In genomic region chr10:132187421-132188138, GRCh38 we compare ENCODE assay signal across 8 cellular contexts. TPM values are rescaled to one million over a fixed set of nuclear protein-coding genes. Genes with fewer than 3 reads are reported as not detected.
DNase-seq lines count a peak whose midpoint lies in the region; ATAC-seq and TF ChIP-seq lines count a peak whose summit lies in the region.

No MANE protein-coding gene starts in this region.

- H3K23ac ChIP-seq in mesendoderm (ENCODE audit: low read length): no peak overlapping the region

- no peak overlapping the region for H3K18ac ChIP-seq in mesendoderm (ENCODE audit: low read length)

- H2BK120ac ChIP-seq in mesendoderm (ENCODE audit: low read depth, low read length): no peak overlapping the region

- H3K9me3 ChIP-seq in vagina (no peaks in the 10 kb centered on the region), gastroesophageal sphincter (no peaks in the 10 kb centered on the region)

- no peak overlapping the region for H2BK15ac ChIP-seq in mesendoderm (replicated peaks; ENCODE audit: low read depth)

- H3K27ac ChIP-seq in mesendoderm (ENCODE audit: low read depth, low read length) (no peak overlapping the region), vagina (no peak overlapping the region), gastroesophageal sphincter (no peak overlapping the region)

- ATAC-seq in gastroesophageal sphincter: no peak

- H3K4me3 ChIP-seq in mesendoderm (ENCODE audit: low read length): no peak overlapping the region
- H3K4me3 ChIP-seq in vagina: peak overlapping the region; percentile 26 to 54
- peak overlapping the region in 1 of 2 donors; percentile 52 for H3K4me3 ChIP-seq in gastroesophageal sphincter

- no peaks in the 10 kb centered on the region for H3K79me1 ChIP-seq in mesendoderm (ENCODE audit: low read length)

- H3K4me1 ChIP-seq in mesendoderm (ENCODE audit: control insufficient read depth, low read depth, low read length): no peaks in the 10 kb centered on the region
- peaks cover 21% of the 10 kb centered on the region for H3K4me1 ChIP-seq in vagina
- peaks cover 0 to 32% (median 18%) of the 10 kb centered on the region in 3 donors for H3K4me1 ChIP-seq in gastroesophageal sphincter

- DNase-seq in stimulated activated CD4-positive, alpha-beta T cell treated with anti-CD3 and anti-CD28 coated beads, Interleukin-15, amount 100 ng/mL, for 24 hours: peak; percentile 23
- DNase-seq in stimulated activated CD4-positive, alpha-beta T cell treated with anti-CD3 and anti-CD28 coated beads, Interleukin-4, amount 100 ng/mL, for 4 hours: no peak
- DNase-seq in cerebellum (ENCODE audit: low spot score): peak; percentile 27
- DNase-seq in mesendoderm: no peak
- no peak for DNase-seq in vagina (ENCODE audit: extremely low spot score in 2 of 2)
- no peak for DNase-seq in SKM-1 (lab: John Stamatoyannopoulos, UW; ENCODE audit: unreplicated experiment)
- no peak for DNase-seq in NCI-H1105 treated with DMSO at 0.1 percent for 48 hours (lab: John Stamatoyannopoulos, UW)

- H4K8ac ChIP-seq in mesendoderm (ENCODE audit: low read depth, low read length): no peak overlapping the region

- TF ChIP-seq CTCF in vagina (IDR thresholded peaks at IDR 0.05): no peak
- no peak for TF ChIP-seq CTCF in gastroesophageal sphincter (IDR thresholded peaks at IDR 0.05)

- no CpG with 5 or more reads among the region's 59 CpGs for WGBS in mesendoderm (ENCODE audit: extremely low coverage, insufficient coverage, low lambda C conversion rate)
- no CpG with 5 or more reads among the region's 59 CpGs for WGBS in gastroesophageal sphincter (ENCODE audit: low coverage in 1 of 2), 2 donors

- TF ChIP-seq EP300 in gastroesophageal sphincter (IDR thresholded peaks at IDR 0.05): no peak

- H3K36me3 ChIP-seq in mesendoderm (ENCODE audit: control insufficient read depth, insufficient read depth, low read length): no peaks in the 10 kb centered on the region
- H3K36me3 ChIP-seq in vagina: no peaks in the 10 kb centered on the region
- H3K36me3 ChIP-seq in gastroesophageal sphincter: no peaks in the 10 kb centered on the region

- intact Hi-C loops in vagina (cut with DNase I): loop anchor here (5.0 kb wide), 1 partner anchor 740 kb away; no protein-coding TSS in a partner anchor

- no peak overlapping the region for H3K4ac ChIP-seq in mesendoderm (ENCODE audit: low read depth, low read length)

- H3K27me3 ChIP-seq in mesendoderm (ENCODE audit: insufficient read depth, low read length, poor library complexity): peaks cover 28% of the 10 kb centered on the region
- H3K27me3 ChIP-seq in vagina: peaks cover 7% of the 10 kb centered on the region
- peaks cover 69% of the 10 kb centered on the region for H3K27me3 ChIP-seq in gastroesophageal sphincter

- H3K56ac ChIP-seq in mesendoderm (ENCODE audit: low read length): no peak overlapping the region

- TF ChIP-seq POLR2A in vagina (IDR thresholded peaks at IDR 0.05): no peak
- no peak for TF ChIP-seq POLR2A in gastroesophageal sphincter (IDR thresholded peaks at IDR 0.05)

- H3K4me2 ChIP-seq in mesendoderm (ENCODE audit: low read length): peak overlapping the region; percentile 50

- peak overlapping the region; percentile 48 for H3K9ac ChIP-seq in mesendoderm (ENCODE audit: low read length)

- no peak overlapping the region for H2AK5ac ChIP-seq in mesendoderm (ENCODE audit: low read length)

- H2BK5ac ChIP-seq in mesendoderm (ENCODE audit: low read length): no peak overlapping the region

- no peak overlapping the region for H4K5ac ChIP-seq in mesendoderm (ENCODE audit: low read length)

- H3K79me2 ChIP-seq in mesendoderm (ENCODE audit: control insufficient read depth, insufficient read depth, low read length): no peaks in the 10 kb centered on the region

RNA-seq across cellular contexts. Expression of gene DPYSL4, which starts 0.8 kb away (rescaled TPM):
- 44.5 TPM for total RNA-seq in cerebellum
- polyA plus RNA-seq in mesendoderm (2013, experiment 1 of 2): 5.6 TPM
- 5.8 TPM for polyA plus RNA-seq in mesendoderm (2013, experiment 2 of 2)
- 0.49 TPM for total RNA-seq in vagina
- 1 to 10 TPM; 1.6 to 2.6 (median 1.9) TPM for total RNA-seq in gastroesophageal sphincter

Comparison
In these comparisons a context has a peak if more than half of its experiments do, and no peak if none do; other contexts are left out.
1. DNase-seq: peak in stimulated activated CD4-positive, alpha-beta T cell treated with anti-CD3 and anti-CD28 coated beads, Interleukin-15, amount 100 ng/mL, for 24 hours (single experiment) and cerebellum (single experiment); none in stimulated activated CD4-positive, alpha-beta T cell treated with anti-CD3 and anti-CD28 coated beads, Interleukin-4, amount 100 ng/mL, for 4 hours (0 of 2), mesendoderm (single experiment), vagina (0 of 2), SKM-1 (single experiment) and NCI-H1105 treated with DMSO at 0.1 percent for 48 hours (single experiment).
2. RNA of gene DPYSL4, which starts 0.8 kb away (total RNA-seq): 44.5 TPM in cerebellum (single experiment); 1.6 to 2.6 TPM in gastroesophageal sphincter and 0.49 TPM in vagina (single experiment); every median in the first group is over 10 times any median in the second.